Comparison of ENCODE assay signal across 26 cellular contexts in genomic region chr14:65788876-65789859, GRCh38.
DNase-seq lines count a peak whose midpoint lies in the region; ATAC-seq, FAIRE-seq and TF ChIP-seq lines count a peak whose summit lies in the region.
"Had no signal": no experiment of that assay in that cellular context is flagged by ENCODE, and none has a peak within 500 bp of the region (broad histone marks: within the 10 kb centered on the region; RNA-seq: fewer than 3 reads in every experiment).

No MANE protein-coding gene starts in this region.

- H3K23me2 ChIP-seq in H1 (ENCODE audit: low read depth, low read length) = peaks cover 3% of the 10 kb centered on the region; the same call in 1 of the 2 replicates

- TF ChIP-seq CTCF in SK-N-SH (IDR thresholded peaks at IDR 0.05) (no peak), H1 (IDR thresholded peaks at IDR 0.05; ENCODE audit: control extremely low read depth in 1 of 3, insufficient read depth in 1 of 3, low read depth in 1 of 3, low read length in 3 of 3) (no peak)

- no peaks in the 10 kb centered on the region for H3K79me2 ChIP-seq in SK-N-SH (ENCODE audit: insufficient read depth)
- no peaks in the 10 kb centered on the region for H3K79me2 ChIP-seq in H1 (ENCODE audit: control insufficient read depth in 1 of 2, insufficient read depth in 2 of 2, low read length in 2 of 2)
- H3K79me2 ChIP-seq: hepatocyte had no signal

- H3K79me1 ChIP-seq in H1 (ENCODE audit: low read depth, low read length) = no peaks in the 10 kb centered on the region

- peak overlapping the region; percentile 32 for H4K91ac ChIP-seq in H1 (replicated peaks; ENCODE audit: insufficient read length, low read length)

- no peak overlapping the region for H3K14ac ChIP-seq in H1 (ENCODE audit: insufficient read length)

- H3K27ac ChIP-seq in SK-N-SH (ENCODE audit: low read depth in 2 of 2, low read length in 1 of 2) = peak overlapping the region in 1 of 2 experiments; percentile 74; a peak in 2 of 4 replicates
- no peak overlapping the region for H3K27ac ChIP-seq in H1 (ENCODE audit: low read depth, low read length)
- H3K27ac ChIP-seq: esophagus muscularis mucosa, hepatocyte, prostate gland, uterus had no signal

- no peak overlapping the region; the same call in 1 of the 2 replicates for H2BK15ac ChIP-seq in H1 (ENCODE audit: low read length)

- no peak overlapping the region for H3K56ac ChIP-seq in H1 (replicated peaks; ENCODE audit: insufficient read length, low read depth, low read length)

- POLR2A ChIA-PET in SK-N-SH (lab: Yijun Ruan, JAX) (no interaction called here), H1 (lab: Charles Lee; ENCODE audit: partially characterized antibody) (no interaction called here)

- no peaks in the 10 kb centered on the region for H3K36me3 ChIP-seq in SK-N-SH (replicated peaks in 1 of 2; ENCODE audit: control insufficient read depth in 1 of 2, insufficient read depth in 2 of 2, low read length in 1 of 2)
- H3K36me3 ChIP-seq in H1 (ENCODE audit: control insufficient read depth in 2 of 4, insufficient read depth in 4 of 4, low read length in 3 of 4) = no peaks in the 10 kb centered on the region
- H3K36me3 ChIP-seq: esophagus muscularis mucosa, prostate gland, uterus had no signal

- peak overlapping the region; percentile 38; the same call in 1 of the 2 replicates for H4K8ac ChIP-seq in H1 (ENCODE audit: extremely low read depth, insufficient read depth, low read length)

- no peak overlapping the region for H4K5ac ChIP-seq in H1 (ENCODE audit: insufficient read length, low read depth, low read length)

- 0 out of 2 replicates have a peak overlapping the region, but pooled peaks have one; percentile 62 for H2BK12ac ChIP-seq in H1 (ENCODE audit: low read depth, low read length)

- FAIRE-seq in H1 (lab: Jason Lieb, UNC) = no peak
- FAIRE-seq: A204.1, frontal cortex had no signal

- no peak overlapping the region for H3K23ac ChIP-seq in H1 (ENCODE audit: insufficient read length)

- H3K27me3 ChIP-seq in SK-N-SH (ENCODE audit: insufficient read depth) (no peaks in the 10 kb centered on the region), H1 (replicated peaks in 1 of 4; ENCODE audit: control insufficient read depth in 3 of 4, extremely low read depth in 1 of 4, insufficient read depth in 3 of 4, low read length in 3 of 4) (no peaks in the 10 kb centered on the region)
- H3K27me3 ChIP-seq: uterus had no signal

- peak overlapping the region; percentile 19; the same call in 1 of the 2 replicates for H2BK5ac ChIP-seq in H1 (ENCODE audit: low read depth, low read length)

- peak; percentile 25 for DNase-seq in SK-N-SH
- DNase-seq in NCI-H524 treated with DMSO at 0.1 percent for 48 hours (lab: John Stamatoyannopoulos, UW) = peak; percentile 86
- no peak for DNase-seq in H1 (ENCODE audit: low read depth in 1 of 2, low spot score in 2 of 2)
- DNase-seq in pons (ENCODE audit: low spot score) = no peak
- DNase-seq: activated CD8-positive, alpha-beta T cell treated with anti-CD3 and anti-CD28 coated beads, Interleukin-2, amount 10 ng/mL, durations not matched to agents 7 days and 5 days; anterior cingulate cortex; CD8-positive, alpha-beta memory T cell; DMS153; GDM1; H7; Karpas-422; NCI-H1436; NCI-H526 treated with DMSO at 0.1 percent for 48 hours; stimulated activated CD4-positive, alpha-beta T cell treated with anti-CD3 and anti-CD28 coated beads, Interleukin-15, amount 100 ng/mL, for 24 hours; stimulated activated naive CD4-positive, alpha-beta T cell; T-helper 2 cell; uterus had no signal

- H3K4me2 ChIP-seq in SK-N-SH = no peak overlapping the region
- no peak overlapping the region for H3K4me2 ChIP-seq in H1 (ENCODE audit: insufficient read depth in 1 of 2, low read depth in 2 of 2, low read length in 2 of 2)
- H3K4me2 ChIP-seq: hepatocyte had no signal

- H3K4me1 ChIP-seq in SK-N-SH (ENCODE audit: control insufficient read depth in 1 of 2, insufficient read depth in 2 of 2, low read depth in 1 of 2, low read length in 1 of 2) (peaks cover 7 to 22% of the 10 kb centered on the region in 2 experiments), H1 (replicated peaks in 1 of 4; ENCODE audit: control insufficient read depth in 3 of 4, insufficient read depth in 4 of 4, low read length in 3 of 4) (peaks cover 0 to 3% (median 0%) of the 10 kb centered on the region in 4 experiments; a peak in 4 of 7 replicates)
- H3K4me1 ChIP-seq: esophagus muscularis mucosa, prostate gland, uterus had no signal

- no peaks in the 10 kb centered on the region for H3K9me2 ChIP-seq in SK-N-SH

- H3F3A ChIP-seq in SK-N-SH (replicated peaks; ENCODE audit: insufficient read depth) = no peaks in the 10 kb centered on the region

- CTCF ChIA-PET in SK-N-SH (lab: Yijun Ruan, JAX) (interaction anchor here (0.6 to 1.5 kb wide), 3 partner anchors 8 to 36 kb away, joined by 3 to 7 read pairs (median 3); no protein-coding TSS in a partner anchor), H1 (lab: Charles Lee; ENCODE audit: partially characterized antibody) (interaction anchor here (0.9 to 4.6 kb wide), 8 partner anchors 9 to 302 kb away, joined by 3 to 20 read pairs (median 4); no protein-coding TSS in a partner anchor)

- no peak overlapping the region for H3K4me3 ChIP-seq in SK-N-SH (ENCODE audit: low read depth in 2 of 2, low read length in 1 of 2)
- no peak overlapping the region for H3K4me3 ChIP-seq in H1 (ENCODE audit: extremely low read depth in 1 of 4, insufficient read depth in 2 of 4, low read depth in 3 of 4, low read length in 4 of 4)
- H3K4me3 ChIP-seq: esophagus muscularis mucosa, hepatocyte, prostate gland, uterus had no signal

- H3K9ac ChIP-seq in SK-N-SH (no peak overlapping the region), H1 (replicated peaks in 1 of 4; ENCODE audit: extremely low read depth in 1 of 4, low read depth in 3 of 4, low read length in 3 of 4) (no peak overlapping the region)

- no peak overlapping the region for H2AFZ ChIP-seq in SK-N-SH (ENCODE audit: low read depth)
- no peak overlapping the region for H2AFZ ChIP-seq in H1 (ENCODE audit: low read length)
- H2AFZ ChIP-seq: hepatocyte had no signal

- ATAC-seq in SK-N-SH treated with all-trans-retinoic acid at 6 μM for 48 hours (no peak; the same call in 2 of the 3 replicates), GM21390 (IDR thresholded peaks at IDR 0.05; ENCODE audit: unreplicated experiment) (no peak), HG03108 (IDR thresholded peaks at IDR 0.05; ENCODE audit: unreplicated experiment) (no peak), GM18909 (IDR thresholded peaks at IDR 0.05; ENCODE audit: poor library complexity, unreplicated experiment) (no peak)
- ATAC-seq: activated CD8-positive, alpha-beta T cell treated with anti-CD3 and anti-CD28 coated beads, Interleukin-2, amount 10 ng/mL, durations not matched to agents 7 days and 5 days had no signal

- H3K18ac ChIP-seq in H1 (ENCODE audit: extremely low read depth, low read length) = no peak overlapping the region

- TF ChIP-seq EP300 in SK-N-SH (IDR thresholded peaks at IDR 0.05; ENCODE audit: borderline replicate concordance in 1 of 2, low read depth in 1 of 2, low read length in 1 of 2) (no peak), H1 (IDR thresholded peaks at IDR 0.05; ENCODE audit: borderline replicate concordance in 1 of 2, low read depth in 2 of 2, low read length in 2 of 2) (no peak)

- H2BK20ac ChIP-seq in H1 (ENCODE audit: low read length) = 0 out of 2 replicates have a peak overlapping the region, but pooled peaks have one; percentile 1

- no peak overlapping the region for H3K4ac ChIP-seq in H1 (replicated peaks; ENCODE audit: insufficient read length, low read depth, low read length)

- H3K9me3 ChIP-seq in SK-N-SH (no peaks in the 10 kb centered on the region), H1 (ENCODE audit: insufficient read depth in 2 of 2, low read depth in 1 of 2, low read length in 1 of 2) (no peaks in the 10 kb centered on the region)
- H3K9me3 ChIP-seq: esophagus muscularis mucosa, prostate gland, uterus had no signal

- TF ChIP-seq RAD21 in SK-N-SH (IDR thresholded peaks at IDR 0.05; ENCODE audit: low read length) (no peak), H1 (IDR thresholded peaks at IDR 0.05 in 1 of 2, conservative IDR thresholded peaks at IDR 0.05 in 1 of 2; ENCODE audit: low read depth in 2 of 2, low read length in 2 of 2) (no peak)

- 70% methylated on average over 19 of the region's 22 CpGs for WGBS in SK-N-SH (ENCODE audit: low lambda C conversion rate)
- WGBS in H1 (ENCODE audit: extremely low coverage in 1 of 2, insufficient coverage in 1 of 2, insufficient read length in 1 of 2, insufficient replicate concordance in 2 of 2, low coverage in 1 of 2, low lambda C conversion rate in 2 of 2, missing lambda C conversion rate in 1 of 2), 2 experiments = 93% methylated on average over 19 of the region's 22 CpGs; no CpG with 5 or more reads in 1 of the 2 experiments

- H2AK5ac ChIP-seq in H1 (ENCODE audit: low read depth, low read length) = no peak overlapping the region

- no peak for TF ChIP-seq POLR2A in H1 (IDR thresholded peaks at IDR 0.05; ENCODE audit: control extremely low read depth in 1 of 2, low read depth in 2 of 2, low read length in 2 of 2)

- H4K20me1 ChIP-seq in SK-N-SH (ENCODE audit: insufficient read depth) = no peaks in the 10 kb centered on the region
- peaks cover 0 to 2% of the 10 kb centered on the region in 2 experiments for H4K20me1 ChIP-seq in H1 (replicated peaks in 1 of 2; ENCODE audit: control insufficient read depth in 1 of 2, insufficient read depth in 2 of 2, low read length in 2 of 2)

- no peak overlapping the region for H2BK120ac ChIP-seq in H1 (replicated peaks; ENCODE audit: low read depth, low read length)

TF ChIP-seq in SK-N-SH, 30 proteins besides CTCF, POLR2A, EP300 and RAD21 (continues in another document):
- TF ChIP-seq MXI1 (IDR thresholded peaks at IDR 0.05; ENCODE audit: low read depth, low read length) = no peak

TF ChIP-seq in SK-N-SH treated with all-trans-retinoic acid at 6 μM for 48 hours, 23 proteins besides CTCF, POLR2A, EP300 and RAD21 (continues in another document):
- TF ChIP-seq RARB (CRISPR knock-in tag; IDR thresholded peaks at IDR 0.05) (no peak), ZNF70 (CRISPR knock-in tag; IDR thresholded peaks at IDR 0.05) (no peak), ARNTL (CRISPR knock-in tag; IDR thresholded peaks at IDR 0.05; ENCODE audit: borderline replicate concordance, low read depth) (no peak), ZC3H10 (CRISPR knock-in tag; IDR thresholded peaks at IDR 0.05) (no peak)

TF ChIP-seq in H1, 55 proteins besides CTCF, POLR2A, EP300 and RAD21 (continues in another document):
- TF ChIP-seq E2F6 (IDR thresholded peaks at IDR 0.05) (peak; percentile 32; the same call in 1 of the 2 replicates), KDM4A (IDR thresholded peaks at IDR 0.05; ENCODE audit: low read depth, low read length, severe bottlenecking) (no peak)

Comparison
In these comparisons a context has a peak if more than half of its experiments do, and no peak if none do; other contexts are left out.
1. DNase-seq: peak in SK-N-SH (single experiment) and NCI-H524 treated with DMSO at 0.1 percent for 48 hours (single experiment); none in H1 (0 of 2) and pons (single experiment).
2. Of the 17 proteins assayed by ChIP-seq in both H1 and SK-N-SH: peak only in H1: MAX; only in SK-N-SH: none; in both: none; in neither: 16.